Comparison of ENCODE assay signal across 9 cellular contexts in genomic region chr14:68684466-68685418, GRCh38.
DNase-seq lines count a peak whose midpoint lies in the region; ATAC-seq, FAIRE-seq and TF ChIP-seq lines count a peak whose summit lies in the region.
"Had no signal": no experiment of that assay in that cellular context is flagged by ENCODE, and none has a peak within 500 bp of the region (broad histone marks: within the 10 kb centered on the region; RNA-seq: fewer than 3 reads in every experiment).

No MANE protein-coding gene starts in this region.

- TF ChIP-seq CTCF in OCI-LY7 (conservative IDR thresholded peaks at IDR 0.05; ENCODE audit: low read length): no peak
- TF ChIP-seq CTCF in H1 (IDR thresholded peaks at IDR 0.05; ENCODE audit: control extremely low read depth in 1 of 3, insufficient read depth in 1 of 3, low read depth in 1 of 3, low read length in 3 of 3): no peak
- no peak for TF ChIP-seq CTCF in pancreas (IDR thresholded peaks at IDR 0.05)
- no peak for TF ChIP-seq CTCF in prostate gland (IDR thresholded peaks at IDR 0.05)

- H3K9me3 Mint-ChIP-seq in CD8-positive, alpha-beta memory T cell: no peaks in the 10 kb centered on the region

- H3K9me2 ChIP-seq in OCI-LY7 (ENCODE audit: insufficient read depth, low read length): no peaks in the 10 kb centered on the region

- WGBS in H1 (ENCODE audit: extremely low coverage in 1 of 2, insufficient coverage in 1 of 2, insufficient read length in 1 of 2, insufficient replicate concordance in 2 of 2, low coverage in 1 of 2, low lambda C conversion rate in 2 of 2, missing lambda C conversion rate in 1 of 2), 2 experiments: 84% methylated on average over 5 of the region's 5 CpGs; no CpG with 5 or more reads in 1 of the 2 experiments
- WGBS in pancreas, 2 donors: 74 to 80% methylated on average over 5 of the region's 5 CpGs
- WGBS in prostate gland: 79% methylated on average over 5 of the region's 5 CpGs

- H3K23me2 ChIP-seq in H1 (ENCODE audit: low read depth, low read length): no peaks in the 10 kb centered on the region

- H3K27me3 ChIP-seq in CD8-positive, alpha-beta memory T cell (ENCODE audit: insufficient read depth, low read length, poor library complexity, severe bottlenecking): no peaks in the 10 kb centered on the region
- H3K27me3 ChIP-seq in H1 (replicated peaks in 1 of 4; ENCODE audit: control insufficient read depth in 3 of 4, extremely low read depth in 1 of 4, insufficient read depth in 3 of 4, low read length in 3 of 4) (0 out of 7 replicates have a peak, but pooled peaks cover 0 to 2% (median 0%) of the 10 kb centered on the region in 4 experiments), pancreas (no peaks in the 10 kb centered on the region), prostate gland (replicated peaks; ENCODE audit: insufficient read depth) (no peaks in the 10 kb centered on the region)

- no peak overlapping the region for H3K4ac ChIP-seq in H1 (replicated peaks; ENCODE audit: insufficient read length, low read depth, low read length)

- H3K4me3 Mint-ChIP-seq in CD8-positive, alpha-beta memory T cell: peak overlapping the region; percentile 22 to 74 (median 50)

- H3K27ac ChIP-seq in CD8-positive, alpha-beta memory T cell (ENCODE audit: low read depth, low read length): peak overlapping the region; percentile 49
- peak overlapping the region; percentile 97 for H3K27ac ChIP-seq in OCI-LY7 (ENCODE audit: low read depth, low read length, poor library complexity, severe bottlenecking)
- no peak overlapping the region for H3K27ac ChIP-seq in H1 (ENCODE audit: low read depth, low read length)
- peak overlapping the region in 2 of 4 donors; percentile 75 to 77 for H3K27ac ChIP-seq in pancreas
- no peak overlapping the region for H3K27ac ChIP-seq in prostate gland
- H3K27ac ChIP-seq: VCaP had no signal

- H2BK12ac ChIP-seq in H1 (ENCODE audit: low read depth, low read length): no peak overlapping the region

- no peak for DNase-seq in CD8-positive, alpha-beta memory T cell
- no peak for DNase-seq in OCI-LY7 (ENCODE audit: low spot score)
- no peak for DNase-seq in H1 (ENCODE audit: low read depth in 1 of 2, low spot score in 2 of 2)
- DNase-seq in pancreas: no peak
- no peak for DNase-seq in cerebellum (ENCODE audit: low spot score)
- no peak for DNase-seq in prostate gland (ENCODE audit: low spot score)
- no peak for DNase-seq in NCI-H1417 (lab: John Stamatoyannopoulos, UW)

- intact Hi-C loops in OCI-LY7 (cut with micrococcal nuclease; ENCODE audit: unreplicated experiment) (loop anchor here (1.0 to 5.0 kb wide), 8 partner anchors 105 to 436 kb away; partner anchors contain the start of gene ZFP36L1), pancreas (cut with DNase I) (no loop called here), prostate gland (cut with DNase I) (no loop called here)

- H3K56ac ChIP-seq in H1 (replicated peaks; ENCODE audit: insufficient read length, low read depth, low read length): no peak overlapping the region

- no peak overlapping the region for H2BK120ac ChIP-seq in H1 (replicated peaks; ENCODE audit: low read depth, low read length)

- H2AK5ac ChIP-seq in H1 (ENCODE audit: low read depth, low read length): no peak overlapping the region

- peaks cover 54% of the 10 kb centered on the region for H3K4me1 ChIP-seq in CD8-positive, alpha-beta memory T cell (ENCODE audit: insufficient read depth, low read length)
- H3K4me1 ChIP-seq in OCI-LY7 (ENCODE audit: insufficient read depth, low read length, poor library complexity, severe bottlenecking) (peaks cover 91% of the 10 kb centered on the region), H1 (replicated peaks in 1 of 4; ENCODE audit: control insufficient read depth in 3 of 4, insufficient read depth in 4 of 4, low read length in 3 of 4) (peaks cover 7 to 14% (median 10%) of the 10 kb centered on the region in 4 experiments), pancreas (peaks cover 4 to 40% (median 4%) of the 10 kb centered on the region in 3 donors), prostate gland (replicated peaks) (no peaks in the 10 kb centered on the region)

- H3K27me3 Mint-ChIP-seq in CD8-positive, alpha-beta memory T cell: no peaks in the 10 kb centered on the region

- H3K79me2 ChIP-seq in OCI-LY7 (ENCODE audit: insufficient read depth, low read depth, low read length) (no peaks in the 10 kb centered on the region), H1 (ENCODE audit: control insufficient read depth in 1 of 2, insufficient read depth in 2 of 2, low read length in 2 of 2) (no peaks in the 10 kb centered on the region)

- H2BK5ac ChIP-seq in H1 (ENCODE audit: low read depth, low read length): no peak overlapping the region

- no peak overlapping the region for H3K4me3 ChIP-seq in CD8-positive, alpha-beta memory T cell (ENCODE audit: low read length)
- H3K4me3 ChIP-seq in OCI-LY7 (ENCODE audit: low read depth, low read length, poor library complexity, severe bottlenecking): peak overlapping the region; percentile 57
- no peak overlapping the region for H3K4me3 ChIP-seq in H1 (ENCODE audit: extremely low read depth in 1 of 4, insufficient read depth in 2 of 4, low read depth in 3 of 4, low read length in 4 of 4)
- H3K4me3 ChIP-seq in pancreas: no peak overlapping the region
- H3K4me3 ChIP-seq in prostate gland: no peak overlapping the region

- no peaks in the 10 kb centered on the region for H3K79me1 ChIP-seq in H1 (ENCODE audit: low read depth, low read length)

- no peaks in the 10 kb centered on the region for H4K20me1 ChIP-seq in OCI-LY7 (ENCODE audit: insufficient read depth, low read length)
- H4K20me1 ChIP-seq in H1 (replicated peaks in 1 of 2; ENCODE audit: control insufficient read depth in 1 of 2, insufficient read depth in 2 of 2, low read length in 2 of 2): no peaks in the 10 kb centered on the region

- no peaks in the 10 kb centered on the region for H3K36me3 ChIP-seq in CD8-positive, alpha-beta memory T cell (ENCODE audit: insufficient read depth, low read length)
- H3K36me3 ChIP-seq in OCI-LY7 (ENCODE audit: insufficient read depth, low read length): no peaks in the 10 kb centered on the region
- H3K36me3 ChIP-seq in H1 (ENCODE audit: control insufficient read depth in 2 of 4, insufficient read depth in 4 of 4, low read length in 3 of 4): no peaks in the 10 kb centered on the region
- H3K36me3 ChIP-seq in pancreas: no peaks in the 10 kb centered on the region
- H3K36me3 ChIP-seq in prostate gland: no peaks in the 10 kb centered on the region

- H3K4me2 ChIP-seq in OCI-LY7 (ENCODE audit: low read length): peak overlapping the region; percentile 80
- no peak overlapping the region for H3K4me2 ChIP-seq in H1 (ENCODE audit: insufficient read depth in 1 of 2, low read depth in 2 of 2, low read length in 2 of 2)

- H2AFZ ChIP-seq in OCI-LY7 (ENCODE audit: low read length) (no peak overlapping the region), H1 (ENCODE audit: low read length) (no peak overlapping the region)

- H3K18ac ChIP-seq in H1 (ENCODE audit: extremely low read depth, low read length): no peak overlapping the region

- TF ChIP-seq POLR2A in H1 (IDR thresholded peaks at IDR 0.05; ENCODE audit: control extremely low read depth in 1 of 2, low read depth in 2 of 2, low read length in 2 of 2) (no peak), prostate gland (IDR thresholded peaks at IDR 0.05) (no peak)

- no peaks in the 10 kb centered on the region for H3K36me3 Mint-ChIP-seq in CD8-positive, alpha-beta memory T cell

- BruUV-seq in OCI-LY7 (replicated peaks; lab: Mats Ljungman, UMichigan): TSS peak; percentile 77

- H4K91ac ChIP-seq in H1 (replicated peaks; ENCODE audit: insufficient read length, low read length): peak overlapping the region; percentile 19

- H3K27ac Mint-ChIP-seq in CD8-positive, alpha-beta memory T cell: peak overlapping the region; percentile 88 to 99 (median 98)

- ATAC-seq in pancreas (peak in 3 of 4 donors; percentile 2 to 25 (median 22)), HG03571 (IDR thresholded peaks at IDR 0.05; ENCODE audit: unreplicated experiment) (no peak)

- POLR2A ChIA-PET in CD8-positive, alpha-beta memory T cell (lab: Charles Lee): interaction anchor here (0.5 to 2.5 kb wide), 10 partner anchors 10 to 401 kb away, joined by 3 to 22 read pairs (median 6); partner anchors contain the start of gene ZFP36L1
- POLR2A ChIA-PET in OCI-LY7 (lab: Charles Lee) (interaction anchor here (0.5 to 2.7 kb wide), 19 partner anchors 8 to 397 kb away, joined by 3 to 12 read pairs (median 4); partner anchors contain the start of gene ZFP36L1), H1 (lab: Charles Lee; ENCODE audit: partially characterized antibody) (no interaction called here)

- no peak overlapping the region for H3K23ac ChIP-seq in H1 (ENCODE audit: insufficient read length)

- H3K4me1 Mint-ChIP-seq in CD8-positive, alpha-beta memory T cell: peaks cover 58 to 71% (median 60%) of the 10 kb centered on the region in 3 donors

- no peaks in the 10 kb centered on the region for H3K9me3 ChIP-seq in CD8-positive, alpha-beta memory T cell (ENCODE audit: low read length)
- no peaks in the 10 kb centered on the region for H3K9me3 ChIP-seq in OCI-LY7 (ENCODE audit: low read length)
- no peaks in the 10 kb centered on the region; a peak in 1 of 4 replicates for H3K9me3 ChIP-seq in H1 (ENCODE audit: insufficient read depth in 2 of 2, low read depth in 1 of 2, low read length in 1 of 2)
- H3K9me3 ChIP-seq in pancreas: no peaks in the 10 kb centered on the region
- no peaks in the 10 kb centered on the region for H3K9me3 ChIP-seq in prostate gland

- no peak overlapping the region for H4K5ac ChIP-seq in H1 (ENCODE audit: insufficient read length, low read depth, low read length)

- H3K9ac ChIP-seq in H1 (replicated peaks in 1 of 4; ENCODE audit: extremely low read depth in 1 of 4, low read depth in 3 of 4, low read length in 3 of 4): no peak overlapping the region

- CTCF ChIA-PET in CD8-positive, alpha-beta memory T cell (lab: Charles Lee): interaction anchor here (0.8 to 2.3 kb wide), 13 partner anchors 25 to 401 kb away, joined by 3 to 13 read pairs (median 8); partner anchors contain the start of gene ZFP36L1
- CTCF ChIA-PET in OCI-LY7 (lab: Charles Lee; ENCODE audit: unreplicated experiment): interaction anchor here (1.0 to 1.5 kb wide), 5 partner anchors 96 to 402 kb away, joined by 3 to 6 read pairs (median 3); partner anchors contain the start of gene ZFP36L1
- CTCF ChIA-PET in H1 (lab: Charles Lee; ENCODE audit: partially characterized antibody): interaction anchor here (0.5 to 3.0 kb wide), 7 partner anchors 15 to 436 kb away, joined by 3 to 11 read pairs (median 3); no protein-coding TSS in a partner anchor

- no peak overlapping the region for H2BK15ac ChIP-seq in H1 (ENCODE audit: low read length)

- no peak overlapping the region for H4K8ac ChIP-seq in H1 (ENCODE audit: extremely low read depth, insufficient read depth, low read length)

- H2BK20ac ChIP-seq in H1 (ENCODE audit: low read length): no peak overlapping the region; the same call in 1 of the 2 replicates

- no peak for TF ChIP-seq RAD21 in H1 (IDR thresholded peaks at IDR 0.05 in 1 of 2, conservative IDR thresholded peaks at IDR 0.05 in 1 of 2; ENCODE audit: low read depth in 2 of 2, low read length in 2 of 2)

- no peak for FAIRE-seq in H1 (lab: Jason Lieb, UNC)
- no peak for FAIRE-seq in pancreas (lab: Jason Lieb, UNC)

- no peak overlapping the region for H3K14ac ChIP-seq in H1 (ENCODE audit: insufficient read length)

- no peak for TF ChIP-seq EP300 in H1 (IDR thresholded peaks at IDR 0.05; ENCODE audit: borderline replicate concordance in 1 of 2, low read depth in 2 of 2, low read length in 2 of 2)

TF ChIP-seq in H1, 55 proteins besides CTCF, POLR2A, EP300 and RAD21 (continues in another document):
- no peak for TF ChIP-seq NANOG (IDR thresholded peaks at IDR 0.05; ENCODE audit: insufficient read depth, low read depth, low read length, poor library complexity, severe bottlenecking)

Comparison
In these comparisons a context has a peak if more than half of its experiments do, and no peak if none do; other contexts are left out.
1. H3K27ac ChIP-seq: peak in CD8-positive, alpha-beta memory T cell (single experiment) and OCI-LY7 (single experiment); none in H1 (single experiment) and prostate gland (0 of 2).